Comparison of ENCODE assay signal across 8 cellular contexts in genomic region chr17:40111221-40112128, GRCh38. TPM values are rescaled to one million over a fixed set of nuclear protein-coding genes. Genes with fewer than 3 reads are reported as not detected.
DNase-seq lines count a peak whose midpoint lies in the region; ATAC-seq and TF ChIP-seq lines count a peak whose summit lies in the region.

No MANE protein-coding gene starts in this region.

- no peaks in the 10 kb centered on the region for H4K20me1 ChIP-seq in Karpas-422 (ENCODE audit: insufficient read depth, low read depth, low read length)

- peak; percentile 0 for TF ChIP-seq POLR2A in esophagus muscularis mucosa (IDR thresholded peaks at IDR 0.05; ENCODE audit: low read depth)

- H3K9me2 ChIP-seq in Karpas-422 (replicated peaks; ENCODE audit: insufficient read depth, low read length), result no peaks in the 10 kb centered on the region

- H3K9me3 ChIP-seq in AG04450 (ENCODE audit: control insufficient read depth, insufficient read depth, low read length), result no peaks in the 10 kb centered on the region
- no peaks in the 10 kb centered on the region for H3K9me3 ChIP-seq in Karpas-422 (ENCODE audit: low read length)
- no peaks in the 10 kb centered on the region for H3K9me3 ChIP-seq in esophagus muscularis mucosa
- H3K9me3 ChIP-seq in muscle layer of colon (ENCODE audit: low read length), result no peaks in the 10 kb centered on the region

- peak; percentile 42 for ATAC-seq in GM18868 (IDR thresholded peaks at IDR 0.05; ENCODE audit: unreplicated experiment)

- DNase-seq in AG04450 (ENCODE audit: low read depth, low spot score) (peak; percentile 87), Karpas-422 (peak; percentile 90), OCI-M1 (lab: John Stamatoyannopoulos, UW) (peak; percentile 96), esophagus muscularis mucosa (ENCODE audit: extremely low spot score) (peak; percentile 98), substantia nigra (lab: John Stamatoyannopoulos, UW) (peak in 43 of 49 donors; percentile 33 to 85 (median 71))
- peak; percentile 84 to 86 for DNase-seq in activated T-cell treated with anti-CD3 and anti-CD28 coated beads, Interleukin-2, amount 50 U/mL, for 48 hours

- TF ChIP-seq CTCF in AG04450 (IDR thresholded peaks at IDR 0.05; ENCODE audit: low read depth, low read length) (peak; percentile 71), esophagus muscularis mucosa (IDR thresholded peaks at IDR 0.05) (peak; percentile 93 to 94 (median 93))

- peak overlapping the region; percentile 60 for H3K4me2 ChIP-seq in Karpas-422 (ENCODE audit: low read depth, low read length, poor library complexity, severe bottlenecking)

- WGBS in esophagus muscularis mucosa, result under 1% methylated on average over 11 of the region's 12 CpGs

- H3K27me3 ChIP-seq in AG04450 (ENCODE audit: control insufficient read depth, insufficient read depth, low read length) (no peaks in the 10 kb centered on the region), Karpas-422 (ENCODE audit: low read length) (no peaks in the 10 kb centered on the region), esophagus muscularis mucosa (no peaks in the 10 kb centered on the region), muscle layer of colon (ENCODE audit: control insufficient read depth in 1 of 2, insufficient read depth in 2 of 2, low read length in 2 of 2) (no peaks in the 10 kb centered on the region)

- no peak for TF ChIP-seq EP300 in esophagus muscularis mucosa (IDR thresholded peaks at IDR 0.05)

- POLR2A ChIA-PET in AG04450 (lab: Yijun Ruan, JAX), result interaction anchor here (0.6 to 5.4 kb wide), 12 partner anchors 11 to 276 kb away, joined by 3 to 66 read pairs (median 5); partner anchors contain the start of genes CASC3, MSL1 and NR1D1

- intact Hi-C loops in esophagus muscularis mucosa (cut with DNase I), result loop anchor here (2.0 kb wide), 2 partner anchors 29 to 57 kb away; partner anchors contain the start of gene CASC3

- peaks cover 47% of the 10 kb centered on the region for H3K4me1 ChIP-seq in Karpas-422 (ENCODE audit: low read length)
- peaks cover 73 to 85% (median 83%) of the 10 kb centered on the region in 4 donors for H3K4me1 ChIP-seq in esophagus muscularis mucosa
- peaks cover 82% of the 10 kb centered on the region for H3K4me1 ChIP-seq in muscle layer of colon (ENCODE audit: insufficient read depth, low read length)

- H3K27ac ChIP-seq in AG04450 (ENCODE audit: low read depth, low read length) (peak overlapping the region; percentile 40), Karpas-422 (ENCODE audit: low read length) (no peak overlapping the region), esophagus muscularis mucosa (replicated peaks in 1 of 4) (peak overlapping the region; percentile 88 to 99 (median 94)), muscle layer of colon (ENCODE audit: low read depth, low read length) (peak overlapping the region; percentile 89), substantia nigra (ENCODE audit: low read depth, low read length, poor library complexity, severe bottlenecking) (peak overlapping the region; percentile 74)

- H2AFZ ChIP-seq in Karpas-422 (ENCODE audit: low read length), result peak overlapping the region; percentile 80

- H3K9ac ChIP-seq in Karpas-422 (ENCODE audit: low read length) (peak overlapping the region; percentile 49), muscle layer of colon (ENCODE audit: low read length) (peak overlapping the region; percentile 49)

- CTCF ChIA-PET in AG04450 (lab: Charles Lee), result interaction anchor here (0.5 to 4.9 kb wide), 27 partner anchors 8 to 243 kb away, joined by 3 to 83 read pairs (median 8); partner anchors contain the start of genes CASC3, CSF3, MED24 and MSL1

- no peaks in the 10 kb centered on the region for H3K79me2 ChIP-seq in Karpas-422 (ENCODE audit: low read length)

- H3K4me3 ChIP-seq in AG04450 (ENCODE audit: low read depth, low read length) (peak overlapping the region; percentile 14; the same call in 1 of the 2 replicates), Karpas-422 (ENCODE audit: low read length) (peak overlapping the region; percentile 40), esophagus muscularis mucosa (peak overlapping the region; percentile 6 to 51 (median 32)), muscle layer of colon (ENCODE audit: low read depth in 1 of 2, low read length in 2 of 2) (peak overlapping the region in 1 of 2 donors; percentile 70)

- no peaks in the 10 kb centered on the region for H3K36me3 ChIP-seq in Karpas-422 (ENCODE audit: insufficient read depth, low read length)
- H3K36me3 ChIP-seq in esophagus muscularis mucosa, result no peaks in the 10 kb centered on the region
- H3K36me3 ChIP-seq in muscle layer of colon (ENCODE audit: insufficient read depth, low read length), result no peaks in the 10 kb centered on the region

RNA-seq across cellular contexts. Expression of gene MSL1, which starts 10.3 kb away (rescaled TPM):
- polyA plus RNA-seq in AG04450 (2011; rRNA removed), result 69.8 and 92.2 TPM in 2 replicates
- polyA minus RNA-seq in AG04450 (2011; rRNA and poly(A)+ RNA removed), result 37.4 and 53.7 TPM in 2 replicates
- 48.6 and 53.2 TPM in 2 replicates for total RNA-seq in Karpas-422 (2014; rRNA removed; shearing (Covaris generic); ENCODE audit: low replicate concordance)
- total RNA-seq in esophagus muscularis mucosa, result 10 to 100 TPM; 64.1 to 86.8 (median 72.2) TPM

RNA-seq across cellular contexts. Expression of gene NR1D1, which starts 11.1 kb away (rescaled TPM):
- polyA plus RNA-seq in AG04450 (2011; rRNA removed), result 0.62 and 1.0 TPM in 2 replicates
- 2.0 and 3.1 TPM in 2 replicates for polyA minus RNA-seq in AG04450 (2011; rRNA and poly(A)+ RNA removed)
- 0.65 and 0.67 TPM in 2 replicates for total RNA-seq in Karpas-422 (2014; rRNA removed; shearing (Covaris generic); ENCODE audit: low replicate concordance)
- total RNA-seq in esophagus muscularis mucosa, result 10 to 100 TPM in 3 of 4 donors, 1 to 10 TPM in 1; 6.1 to 24.2 (median 14.5) TPM

RNA-seq across cellular contexts. Expression of gene CASC3, which starts 28.9 kb away (rescaled TPM):
- polyA plus RNA-seq in AG04450 (2011; rRNA removed), result 40.1 and 46.9 TPM in 2 replicates
- polyA minus RNA-seq in AG04450 (2011; rRNA and poly(A)+ RNA removed), result 28.2 and 30.8 TPM in 2 replicates
- total RNA-seq in Karpas-422 (2014; rRNA removed; shearing (Covaris generic); ENCODE audit: low replicate concordance), result 37.4 and 74.5 TPM in 2 replicates
- 100 to 1,000 TPM in 2 of 4 donors, 10 to 100 TPM in 2; 77.2 to 103 (median 95.5) TPM for total RNA-seq in esophagus muscularis mucosa

RNA-seq across cellular contexts. Expression of gene THRA, which starts 48.7 kb away (rescaled TPM):
- polyA plus RNA-seq in AG04450 (2011; rRNA removed), result 25.2 and 32.0 TPM in 2 replicates
- polyA minus RNA-seq in AG04450 (2011; rRNA and poly(A)+ RNA removed), result 20.2 and 24.6 TPM in 2 replicates
- total RNA-seq in Karpas-422 (2014; rRNA removed; shearing (Covaris generic); ENCODE audit: low replicate concordance), result 1.7 and 2.5 TPM in 2 replicates
- total RNA-seq in esophagus muscularis mucosa, result 100 to 1,000 TPM in 2 of 4 donors, 10 to 100 TPM in 2; 69.7 to 112 (median 85.2) TPM

RNA-seq across cellular contexts. Expression of gene MED24, which starts 57.3 kb away (rescaled TPM):
- 47.0 and 54.0 TPM in 2 replicates for polyA plus RNA-seq in AG04450 (2011; rRNA removed)
- polyA minus RNA-seq in AG04450 (2011; rRNA and poly(A)+ RNA removed), result 59.4 and 92.8 TPM in 2 replicates
- total RNA-seq in Karpas-422 (2014; rRNA removed; shearing (Covaris generic); ENCODE audit: low replicate concordance), result 40.8 and 50.6 TPM in 2 replicates
- 10 to 100 TPM; 33.6 to 43.6 (median 37.4) TPM for total RNA-seq in esophagus muscularis mucosa
